Comparison of ENCODE assay signal across 10 cellular contexts in genomic region chr3:119279101-119279554, GRCh38. TPM values are rescaled to one million over a fixed set of nuclear protein-coding genes. Genes with fewer than 3 reads are reported as not detected.
DNase-seq lines count a peak whose midpoint lies in the region; ATAC-seq and TF ChIP-seq lines count a peak whose summit lies in the region.
"Had no signal": no experiment of that assay in that cellular context is flagged by ENCODE, and none has a peak within 500 bp of the region (broad histone marks: within the 10 kb centered on the region; RNA-seq: fewer than 3 reads in every experiment).

No MANE protein-coding gene starts in this region.

- peak overlapping the region; percentile 63 for H3K4me3 Mint-ChIP-seq in neural progenitor cell
- H3K4me3 Mint-ChIP-seq: activated naive CD8-positive, alpha-beta T cell treated with anti-CD3 and anti-CD28 coated beads, Interleukin-2, amount 10 ng/mL, durations not matched to agents 7 days and 5 days had no signal

- H3K4me1 ChIP-seq in neural progenitor cell: peaks cover 18% of the 10 kb centered on the region

- H3K9me3 Mint-ChIP-seq in neural progenitor cell: peaks cover 26% of the 10 kb centered on the region

- no peak overlapping the region for H3K9ac ChIP-seq in neural progenitor cell

- H3K36me3 ChIP-seq in neural progenitor cell: no peaks in the 10 kb centered on the region

- H4K20me1 ChIP-seq in neural progenitor cell (ENCODE audit: low read depth): no peaks in the 10 kb centered on the region

- H3K36me3 Mint-ChIP-seq in neural progenitor cell: peaks cover 3% of the 10 kb centered on the region

- no peaks in the 10 kb centered on the region for H3K9me3 ChIP-seq in neural progenitor cell (ENCODE audit: low read depth)

- H3K4me3 ChIP-seq in neural progenitor cell: no peak overlapping the region

- peak overlapping the region; percentile 74 for H3K4me2 ChIP-seq in neural progenitor cell

- peaks cover 7% of the 10 kb centered on the region for H3F3A ChIP-seq in neural progenitor cell (ENCODE audit: low read depth)

- H3K79me2 ChIP-seq in neural progenitor cell (ENCODE audit: low read depth): no peaks in the 10 kb centered on the region

- H3K27me3 Mint-ChIP-seq in neural progenitor cell (ENCODE audit: insufficient read depth, low read depth): peaks cover 2% of the 10 kb centered on the region
- H3K27me3 Mint-ChIP-seq: activated naive CD8-positive, alpha-beta T cell treated with anti-CD3 and anti-CD28 coated beads, Interleukin-2, amount 10 ng/mL, durations not matched to agents 7 days and 5 days; progenitor cell of endocrine pancreas had no signal

- H3K27me3 ChIP-seq in neural progenitor cell: no peaks in the 10 kb centered on the region

- DNase-seq in NCI-H82 (lab: John Stamatoyannopoulos, UW): peak; percentile 18
- no peak for DNase-seq in NCI-H82 treated with DMSO at 0.1 percent for 48 hours (lab: John Stamatoyannopoulos, UW; ENCODE audit: unreplicated experiment)
- peak; percentile 80 for DNase-seq in glomerular endothelial cell (ENCODE audit: extremely low read depth, low read depth, low spot score)
- DNase-seq in neural progenitor cell (ENCODE audit: low spot score): peak; percentile 63
- no peak for DNase-seq in COLO829 (ENCODE audit: low spot score)
- DNase-seq: activated naive CD8-positive, alpha-beta T cell treated with anti-CD3 and anti-CD28 coated beads, Interleukin-2, amount 10 ng/mL, durations not matched to agents 7 days and 5 days had no signal

- H2AFZ ChIP-seq in neural progenitor cell (replicated peaks): peak overlapping the region; percentile 92

- H3K27ac ChIP-seq in neural progenitor cell: peak overlapping the region; percentile 77

- peak overlapping the region; percentile 59 for H3K27ac Mint-ChIP-seq in neural progenitor cell
- H3K27ac Mint-ChIP-seq: activated naive CD8-positive, alpha-beta T cell treated with anti-CD3 and anti-CD28 coated beads, Interleukin-2, amount 10 ng/mL, durations not matched to agents 7 days and 5 days; progenitor cell of endocrine pancreas had no signal

- TF ChIP-seq CTCF in neural progenitor cell (IDR thresholded peaks at IDR 0.05): no peak

- ATAC-seq in HG03521 (IDR thresholded peaks at IDR 0.05; ENCODE audit: unreplicated experiment) (no peak), HG02884 (IDR thresholded peaks at IDR 0.05; ENCODE audit: unreplicated experiment) (no peak), GM21529 (IDR thresholded peaks at IDR 0.05; ENCODE audit: unreplicated experiment) (no peak)

- peaks cover 11% of the 10 kb centered on the region for H3K4me1 Mint-ChIP-seq in neural progenitor cell
- H3K4me1 Mint-ChIP-seq: activated naive CD8-positive, alpha-beta T cell treated with anti-CD3 and anti-CD28 coated beads, Interleukin-2, amount 10 ng/mL, durations not matched to agents 7 days and 5 days had no signal

RNA-seq across cellular contexts. Expression of gene ARHGAP31, which starts 15.1 kb away (rescaled TPM):
- total RNA-seq in glomerular endothelial cell (53.9 and 73.3 TPM in 2 replicates), neural progenitor cell (ENCODE audit: low replicate concordance) (0.13 and 0.34 TPM in 2 replicates)

RNA-seq across cellular contexts. Expression of gene B4GALT4, which starts 38.5 kb away (rescaled TPM):
- total RNA-seq in glomerular endothelial cell (9.2 and 9.7 TPM in 2 replicates), neural progenitor cell (ENCODE audit: low replicate concordance) (34.8 and 47.0 TPM in 2 replicates)

Comparison
In these comparisons a context has a peak if more than half of its experiments do, and no peak if none do; other contexts are left out.
1. DNase-seq: peak in NCI-H82 (single experiment), glomerular endothelial cell (single experiment) and neural progenitor cell (single experiment); none in NCI-H82 treated with DMSO at 0.1 percent for 48 hours (single experiment) and COLO829 (single experiment).
2. RNA of gene ARHGAP31, which starts 15.1 kb away (total RNA-seq): 53.9 to 73.3 TPM in glomerular endothelial cell; 0.13 to 0.34 TPM in neural progenitor cell; every median in the first group is over 10 times any median in the second.